32 cellular contexts compared by ENCODE assay signal in genomic region chr12:64107776-64108175, GRCh38.
"Had no signal": no experiment of that assay in that cellular context is flagged by ENCODE, and none has a peak within 500 bp of the region (broad histone marks: within the 10 kb centered on the region; RNA-seq: fewer than 3 reads in every experiment).

No MANE protein-coding gene starts in this region.

- H3K4me2 ChIP-seq: PC-9, SK-N-SH had no signal

- H3K9me3 ChIP-seq: MG63, SJSA1, SK-N-SH had no signal

- H3K4me3 ChIP-seq: MG63, PC-9, SJSA1 had no signal

- H3K9ac ChIP-seq: SK-N-SH had no signal

- H2AFZ ChIP-seq: PC-9 had no signal

- DNase-seq: Kasumi-1, MG63, MV-4-11, NCI-H1048, NCI-H1092 treated with DMSO at 0.1 percent for 48 hours, NCI-H1105 treated with DMSO at 0.1 percent for 48 hours, NCI-H1417, NCI-H1436, NCI-H146, NCI-H1694, NCI-H187, NCI-H1930, NCI-H2029 treated with DMSO at 0.1 percent for 48 hours, NCI-H2081 treated with DMSO at 0.1 percent for 48 hours, NCI-H2107, NCI-H2171, NCI-H226, NCI-H446 treated with DMSO at 0.1 percent for 48 hours, NCI-H510A, NCI-H526, NCI-H69, NCI-H748 treated with DMSO at 0.1 percent for 48 hours, PC-9, SHP77, SIG-M5, SK-N-SH, T-cell, T-helper 17 cell had no signal

- H3K4me1 ChIP-seq: SJSA1 had no signal

- ATAC-seq: Panc1, Right ventricle myocardium inferior, T-cell, T-helper 17 cell had no signal

- H3K27ac ChIP-seq: PC-9, RWPE1, SJSA1 had no signal

- H3K27me3 ChIP-seq: MG63, SJSA1 had no signal
